21 cellular contexts compared by ENCODE assay signal in genomic region chr13:30800107-30800506, GRCh38.
"Had no signal": no experiment of that assay in that cellular context is flagged by ENCODE, and none has a peak within 500 bp of the region (broad histone marks: within the 10 kb centered on the region; RNA-seq: fewer than 3 reads in every experiment).

No MANE protein-coding gene starts in this region.

- H3K36me3 Mint-ChIP-seq: activated naive CD4-positive, alpha-beta T cell treated with anti-CD3 and anti-CD28 coated beads, Interleukin-2, amount 50 U/mL, for 72 hours; stimulated activated naive B cell treated with anti-CD40 and anti-IgM and Interleukin-4, amounts not matched to agents 10 μg/mL and 1 μg/mL and 100 μg/mL, for 72 hours had no signal

- H3K9me3 Mint-ChIP-seq: activated CD4-positive, alpha-beta memory T cell treated with anti-CD3 and anti-CD28 coated beads, Interleukin-2, amount 10 ng/mL, durations not matched to agents 7 days and 5 days; activated CD4-positive, alpha-beta T cell treated with anti-CD3 and anti-CD28 coated beads, Interleukin-2, amount 10 ng/mL, durations not matched to agents 24 days and 14 days; activated naive CD4-positive, alpha-beta T cell treated with anti-CD3 and anti-CD28 coated beads, Interleukin-2, amount 50 U/mL, for 72 hours; neural crest cell; stimulated activated naive B cell treated with anti-CD40 and anti-IgM and Interleukin-4, amounts not matched to agents 10 μg/mL and 1 μg/mL and 100 μg/mL, for 72 hours had no signal

- H3K4me3 ChIP-seq: left ventricle myocardium inferior had no signal

- H3K9me3 ChIP-seq: left ventricle myocardium inferior, testis had no signal

- H3K27ac Mint-ChIP-seq: activated CD4-positive, alpha-beta memory T cell treated with anti-CD3 and anti-CD28 coated beads, Interleukin-2, amount 10 ng/mL, durations not matched to agents 7 days and 5 days; activated CD4-positive, alpha-beta T cell treated with anti-CD3 and anti-CD28 coated beads, Interleukin-2, amount 10 ng/mL, durations not matched to agents 24 days and 14 days; activated naive CD4-positive, alpha-beta T cell treated with anti-CD3 and anti-CD28 coated beads, Interleukin-2, amount 50 U/mL, for 72 hours; stimulated activated naive B cell treated with anti-CD40 and anti-IgM and Interleukin-4, amounts not matched to agents 10 μg/mL and 1 μg/mL and 100 μg/mL, for 72 hours had no signal

- H3K27ac ChIP-seq: brain microvascular endothelial cell, left ventricle myocardium inferior, testis, VCaP had no signal

- H3K27me3 ChIP-seq: brain microvascular endothelial cell, testis had no signal

- H3K27me3 Mint-ChIP-seq: activated CD4-positive, alpha-beta memory T cell treated with anti-CD3 and anti-CD28 coated beads, Interleukin-2, amount 10 ng/mL, durations not matched to agents 7 days and 5 days; activated CD4-positive, alpha-beta T cell treated with anti-CD3 and anti-CD28 coated beads, Interleukin-2, amount 10 ng/mL, durations not matched to agents 24 days and 14 days had no signal

- H3K36me3 ChIP-seq: brain microvascular endothelial cell, left ventricle myocardium inferior had no signal

- ATAC-seq: activated CD4-positive, CD25-positive, alpha-beta regulatory T cell treated with anti-CD3 and anti-CD28 coated beads, Interleukin-2, amount 50 U/mL, for 24 hours; activated naive CD4-positive, alpha-beta T cell treated with anti-CD3 and anti-CD28 coated beads, Interleukin-2, amount 50 U/mL, for 72 hours; esophagus mucosa; stimulated activated naive B cell treated with anti-CD40 and anti-IgM and Interleukin-4, amounts not matched to agents 10 μg/mL and 1 μg/mL and 100 μg/mL, for 72 hours had no signal

- DNase-seq: activated CD4-positive, alpha-beta memory T cell treated with anti-CD3 and anti-CD28 coated beads, Interleukin-2, amount 10 ng/mL, durations not matched to agents 7 days and 5 days; activated CD4-positive, alpha-beta T cell treated with anti-CD3 and anti-CD28 coated beads, Interleukin-2, amount 10 ng/mL, durations not matched to agents 24 days and 14 days; aorta; brain microvascular endothelial cell; caudate nucleus; dermis blood vessel endothelial cell; effector CD8-positive, alpha-beta T cell; foreskin melanocyte; left ventricle myocardium inferior; mammary epithelial cell; stimulated activated CD4-positive, alpha-beta T cell treated with anti-CD3 and anti-CD28 coated beads, Interleukin-2, amount 100 ng/mL, for 48 hours; stimulated activated CD8-positive, alpha-beta memory T cell treated with anti-CD3 and anti-CD28 coated beads, Interleukin-4, amount 100 ng/mL, for 48 hours; stimulated activated naive B cell treated with anti-CD40 and anti-IgM and Interleukin-4, amounts not matched to agents 10 μg/mL and 1 μg/mL and 100 μg/mL, for 72 hours; T-helper 2 cell; testis; trophoblast cell had no signal

- H3K4me3 Mint-ChIP-seq: activated CD4-positive, alpha-beta memory T cell treated with anti-CD3 and anti-CD28 coated beads, Interleukin-2, amount 10 ng/mL, durations not matched to agents 7 days and 5 days; activated CD4-positive, alpha-beta T cell treated with anti-CD3 and anti-CD28 coated beads, Interleukin-2, amount 10 ng/mL, durations not matched to agents 24 days and 14 days; neural crest cell; stimulated activated naive B cell treated with anti-CD40 and anti-IgM and Interleukin-4, amounts not matched to agents 10 μg/mL and 1 μg/mL and 100 μg/mL, for 72 hours had no signal
